Comparison of ENCODE assay signal across 9 cellular contexts in genomic region chr11:57288771-57289579, GRCh38. TPM values are rescaled to one million over a fixed set of nuclear protein-coding genes. Genes with fewer than 3 reads are reported as not detected.
DNase-seq lines count a peak whose midpoint lies in the region; FAIRE-seq and TF ChIP-seq lines count a peak whose summit lies in the region.
"Had no signal": no experiment of that assay in that cellular context is flagged by ENCODE, and none has a peak within 500 bp of the region (broad histone marks: within the 10 kb centered on the region; RNA-seq: fewer than 3 reads in every experiment).

No MANE protein-coding gene starts in this region.

- DNase-seq in AG09309 (ENCODE audit: low read depth) (peak; percentile 76), T1000 (lab: John Stamatoyannopoulos, UW) (no peak), GM19239 (ENCODE audit: insufficient read length, low spot score) (no peak), SKM-1 (lab: John Stamatoyannopoulos, UW; ENCODE audit: unreplicated experiment) (no peak), NOMO-1 (lab: John Stamatoyannopoulos, UW; ENCODE audit: unreplicated experiment in 2 of 2) (no peak)
- DNase-seq: central memory CD4-positive, alpha-beta T cell had no signal

- H3K4me3 ChIP-seq in AG09309 (ENCODE audit: control insufficient read depth, low read depth, low read length) (no peak overlapping the region), HUES64 (ENCODE audit: low read length) (no peak overlapping the region), mesodermal cell (ENCODE audit: extremely low read depth, insufficient read depth, low read length, poor library complexity, severe bottlenecking) (no peak overlapping the region)

- no peak for FAIRE-seq in GM19239 (lab: Jason Lieb, UNC)

- peaks cover 3% of the 10 kb centered on the region for H3K27me3 Mint-ChIP-seq in brain

- peak overlapping the region in 1 of 5 experiments; percentile 9 for H3K4me3 Mint-ChIP-seq in brain

- H3K4me1 Mint-ChIP-seq in brain: peaks cover 24% of the 10 kb centered on the region

- no peaks in the 10 kb centered on the region for H3K9me3 ChIP-seq in HUES64 (ENCODE audit: insufficient read depth, low read depth, low read length)
- no peaks in the 10 kb centered on the region for H3K9me3 ChIP-seq in mesodermal cell (ENCODE audit: control insufficient read depth, low read length)

- TF ChIP-seq CTCF in AG09309 (IDR thresholded peaks at IDR 0.05; ENCODE audit: control insufficient read depth, insufficient read depth, low read depth, low read length, missing control alignments): no peak
- no peak for TF ChIP-seq CTCF in brain (conservative IDR thresholded peaks at IDR 0.05)

- H3K36me3 ChIP-seq in HUES64 (ENCODE audit: insufficient read depth, low read length) (no peaks in the 10 kb centered on the region), mesodermal cell (ENCODE audit: control insufficient read depth, insufficient read depth, low read length) (no peaks in the 10 kb centered on the region)

- H3K36me3 Mint-ChIP-seq in brain: no peaks in the 10 kb centered on the region

- H3K9ac ChIP-seq in HUES64 (ENCODE audit: low read depth, low read length): peak overlapping the region; percentile 7; the same call in 1 of the 2 replicates

- H3K27ac ChIP-seq in HUES64 (ENCODE audit: low read depth, low read length): peak overlapping the region; percentile 5; the same call in 1 of the 2 replicates
- H3K27ac ChIP-seq in mesodermal cell (ENCODE audit: low read depth, low read length, severe bottlenecking): peak overlapping the region; percentile 86

- no peaks in the 10 kb centered on the region for H3K9me3 Mint-ChIP-seq in brain

- H3K27me3 ChIP-seq in HUES64 (ENCODE audit: insufficient read depth, low read length): no peaks in the 10 kb centered on the region

- peak overlapping the region in 3 of 5 experiments; percentile 13 to 84 (median 54) for H3K27ac Mint-ChIP-seq in brain

- peaks cover 18% of the 10 kb centered on the region for H3K4me1 ChIP-seq in HUES64 (ENCODE audit: insufficient read depth, low read length)
- peaks cover 36% of the 10 kb centered on the region for H3K4me1 ChIP-seq in mesodermal cell (ENCODE audit: control insufficient read depth, insufficient read depth, low read length, poor library complexity, severe bottlenecking)

- 37% methylated on average over 11 of the region's 11 CpGs for WGBS in HUES64
- 28 to 32% methylated on average over 9 to 10 of the region's 11 CpGs for WGBS in mesodermal cell (ENCODE audit: insufficient coverage in 2 of 2), 2 experiments

RNA-seq across cellular contexts. Expression of gene TNKS1BP1, which starts 35.8 kb away (rescaled TPM):
- 76.8 TPM for polyA plus RNA-seq in HUES64 (2013, experiment 1 of 2)
- polyA plus RNA-seq in HUES64 (2013, experiment 2 of 2): 83.7 TPM
- polyA plus RNA-seq in brain (ENCODE audit: insufficient read depth, low read depth, low replicate concordance): 44.0 TPM
- polyA plus RNA-seq in mesodermal cell (2013, experiment 1 of 2): 125 TPM
- polyA plus RNA-seq in mesodermal cell (2013, experiment 2 of 2): 103 TPM

RNA-seq across cellular contexts. Expression of gene SSRP1, which starts 46.7 kb away (rescaled TPM):
- polyA plus RNA-seq in HUES64 (2013, experiment 1 of 2): 233 TPM
- polyA plus RNA-seq in HUES64 (2013, experiment 2 of 2): 249 TPM
- polyA plus RNA-seq in brain (ENCODE audit: insufficient read depth, low read depth, low replicate concordance): 226 TPM
- 220 TPM for polyA plus RNA-seq in mesodermal cell (2013, experiment 1 of 2)
- polyA plus RNA-seq in mesodermal cell (2013, experiment 2 of 2): 213 TPM

RNA-seq across cellular contexts. Expression of gene P2RX3, which starts 49.2 kb away (rescaled TPM):
- polyA plus RNA-seq in HUES64 (2013, experiment 1 of 2): 1.00 TPM
- polyA plus RNA-seq in HUES64 (2013, experiment 2 of 2): 2.4 TPM
- 0.41 TPM for polyA plus RNA-seq in brain (ENCODE audit: insufficient read depth, low read depth, low replicate concordance)
- polyA plus RNA-seq in mesodermal cell (2013, experiment 1 of 2): 7.7 TPM
- polyA plus RNA-seq in mesodermal cell (2013, experiment 2 of 2): 5.2 TPM

RNA-seq across cellular contexts. Expression of gene APLNR, which starts 51.9 kb away (rescaled TPM):
- polyA plus RNA-seq in HUES64 (2013, experiment 1 of 2): 26.6 TPM
- 21.2 TPM for polyA plus RNA-seq in HUES64 (2013, experiment 2 of 2)
- polyA plus RNA-seq in brain (ENCODE audit: insufficient read depth, low read depth, low replicate concordance): 47.9 TPM
- 225 TPM for polyA plus RNA-seq in mesodermal cell (2013, experiment 1 of 2)
- 239 TPM for polyA plus RNA-seq in mesodermal cell (2013, experiment 2 of 2)
